In genomic region chrX:55451990-55452824, GRCh38 we compare ENCODE assay signal across 8 cellular contexts. TPM values are rescaled to one million over a fixed set of nuclear protein-coding genes. Genes with fewer than 3 reads are reported as not detected.
DNase-seq lines count a peak whose midpoint lies in the region; ATAC-seq, FAIRE-seq and TF ChIP-seq lines count a peak whose summit lies in the region.

TSS of gene MAGEH1 (plus strand) at chrX:55452127. CDS start at chrX:55452375, 248 bp downstream.

- H3K4ac ChIP-seq in H1 (replicated peaks; ENCODE audit: insufficient read length, low read depth, low read length) (no peak within 1 kb of the TSS), mesenchymal stem cell (ENCODE audit: low read depth in 1 of 2, low read length in 2 of 2) (peak within 1 kb of the TSS in 1 of 2 experiments; percentile 41)

- TF ChIP-seq POLR2A in H1 (IDR thresholded peaks at IDR 0.05; ENCODE audit: control extremely low read depth in 1 of 2, low read depth in 2 of 2, low read length in 2 of 2), result no peak

- no peaks in the 10 kb centered on the region for H3K9me3 Mint-ChIP-seq in activated CD8-positive, alpha-beta memory T cell treated with anti-CD3 and anti-CD28 coated beads, Interleukin-2, amount 10 ng/mL, durations not matched to agents 7 days and 5 days (ENCODE audit: low read depth)

- no peaks in the 10 kb centered on the region for H3K23me2 ChIP-seq in H1 (ENCODE audit: low read depth, low read length)

- H2AFZ ChIP-seq in H1 (ENCODE audit: low read length) (no peak within 1 kb of the TSS), mesenchymal stem cell (ENCODE audit: low read depth, low read length) (peak within 1 kb of the TSS; percentile 14)

- no peak for TF ChIP-seq EP300 in H1 (IDR thresholded peaks at IDR 0.05; ENCODE audit: borderline replicate concordance in 1 of 2, low read depth in 2 of 2, low read length in 2 of 2)

- FAIRE-seq in H1 (lab: Jason Lieb, UNC), result no peak

- H3K56ac ChIP-seq in H1 (replicated peaks; ENCODE audit: insufficient read length, low read depth, low read length), result no peak within 1 kb of the TSS

- H3K79me1 ChIP-seq in H1 (ENCODE audit: low read depth, low read length), result no peaks in the 10 kb centered on the region
- H3K79me1 ChIP-seq in mesenchymal stem cell (replicated peaks; ENCODE audit: low read length, poor library complexity, severe bottlenecking), result no peaks in the 10 kb centered on the region

- H2BK5ac ChIP-seq in H1 (ENCODE audit: low read depth, low read length) (no peak within 1 kb of the TSS), mesenchymal stem cell (ENCODE audit: low read depth, low read length, poor library complexity, severe bottlenecking) (no peak within 1 kb of the TSS)

- H3K14ac ChIP-seq in H1 (ENCODE audit: insufficient read length) (no peak within 1 kb of the TSS), mesenchymal stem cell (ENCODE audit: low read length in 2 of 2) (no peak within 1 kb of the TSS)

- H3K27ac ChIP-seq in H1 (ENCODE audit: low read depth, low read length), result no peak within 1 kb of the TSS
- no peak within 1 kb of the TSS for H3K27ac ChIP-seq in mesenchymal stem cell (ENCODE audit: low read length, poor library complexity, severe bottlenecking)

- H3K9ac ChIP-seq in H1 (replicated peaks in 1 of 4; ENCODE audit: extremely low read depth in 1 of 4, low read depth in 3 of 4, low read length in 3 of 4) (peak within 1 kb of the TSS in 1 of 4 experiments; percentile 60; a peak in 1 of 7 replicates), mesenchymal stem cell (ENCODE audit: low read length) (peak within 1 kb of the TSS; percentile 93)

- ATAC-seq in GM19035 (IDR thresholded peaks at IDR 0.05; ENCODE audit: unreplicated experiment), result peak; percentile 98
- peak; percentile 97 for ATAC-seq in HG03354 (IDR thresholded peaks at IDR 0.05; ENCODE audit: poor library complexity, severe bottlenecking, unreplicated experiment)
- peak; percentile 97 for ATAC-seq in activated CD8-positive, alpha-beta memory T cell treated with anti-CD3 and anti-CD28 coated beads, Interleukin-2, amount 10 ng/mL, durations not matched to agents 7 days and 5 days

- H2BK15ac ChIP-seq in H1 (ENCODE audit: low read length) (no peak within 1 kb of the TSS), mesenchymal stem cell (ENCODE audit: low read depth, poor library complexity, severe bottlenecking) (no peak within 1 kb of the TSS)

- H4K20me1 ChIP-seq in H1 (replicated peaks in 1 of 2; ENCODE audit: control insufficient read depth in 1 of 2, insufficient read depth in 2 of 2, low read length in 2 of 2), result no peaks in the 10 kb centered on the region

- H3K18ac ChIP-seq in H1 (ENCODE audit: extremely low read depth, low read length) (no peak within 1 kb of the TSS), mesenchymal stem cell (ENCODE audit: low read depth in 1 of 2, low read length in 2 of 2) (peak within 1 kb of the TSS in 1 of 2 experiments; percentile 76)

- H3K79me2 ChIP-seq in H1 (ENCODE audit: control insufficient read depth in 1 of 2, insufficient read depth in 2 of 2, low read length in 2 of 2), result no peaks in the 10 kb centered on the region

- peaks cover 12% of the 10 kb centered on the region for H3K4me1 Mint-ChIP-seq in activated CD8-positive, alpha-beta memory T cell treated with anti-CD3 and anti-CD28 coated beads, Interleukin-2, amount 10 ng/mL, durations not matched to agents 7 days and 5 days

- H4K91ac ChIP-seq in H1 (replicated peaks; ENCODE audit: insufficient read length, low read length) (no peak within 1 kb of the TSS), mesenchymal stem cell (ENCODE audit: low read length) (no peak within 1 kb of the TSS)

- TF ChIP-seq RAD21 in H1 (IDR thresholded peaks at IDR 0.05 in 1 of 2, conservative IDR thresholded peaks at IDR 0.05 in 1 of 2; ENCODE audit: low read depth in 2 of 2, low read length in 2 of 2), result no peak

- no peaks in the 10 kb centered on the region for H3K27me3 Mint-ChIP-seq in activated CD8-positive, alpha-beta memory T cell treated with anti-CD3 and anti-CD28 coated beads, Interleukin-2, amount 10 ng/mL, durations not matched to agents 7 days and 5 days

- peak within 1 kb of the TSS; percentile 51 to 72 for H3K4me2 ChIP-seq in H1 (ENCODE audit: insufficient read depth in 1 of 2, low read depth in 2 of 2, low read length in 2 of 2)
- no peak within 1 kb of the TSS for H3K4me2 ChIP-seq in mesenchymal stem cell (ENCODE audit: low read length, poor library complexity, severe bottlenecking)

- H2BK12ac ChIP-seq in H1 (ENCODE audit: low read depth, low read length) (no peak within 1 kb of the TSS), mesenchymal stem cell (ENCODE audit: low read length in 2 of 2) (no peak within 1 kb of the TSS)

- no peak within 1 kb of the TSS for H2BK20ac ChIP-seq in H1 (ENCODE audit: low read length)

- no peak for TF ChIP-seq CTCF in H1 (IDR thresholded peaks at IDR 0.05; ENCODE audit: control extremely low read depth in 1 of 3, insufficient read depth in 1 of 3, low read depth in 1 of 3, low read length in 3 of 3)

- no peaks in the 10 kb centered on the region for H3K36me3 Mint-ChIP-seq in activated CD8-positive, alpha-beta memory T cell treated with anti-CD3 and anti-CD28 coated beads, Interleukin-2, amount 10 ng/mL, durations not matched to agents 7 days and 5 days

- no peak within 1 kb of the TSS for H2AK5ac ChIP-seq in H1 (ENCODE audit: low read depth, low read length)
- no peak within 1 kb of the TSS for H2AK5ac ChIP-seq in mesenchymal stem cell (ENCODE audit: low read length, severe bottlenecking)

- 65% methylated on average over 38 of the region's 42 CpGs; no CpG with 5 or more reads in 1 of the 2 experiments for WGBS in H1 (ENCODE audit: extremely low coverage in 1 of 2, insufficient coverage in 1 of 2, insufficient read length in 1 of 2, insufficient replicate concordance in 2 of 2, low coverage in 1 of 2, low lambda C conversion rate in 2 of 2, missing lambda C conversion rate in 1 of 2), 2 experiments
- WGBS in mesenchymal stem cell, result 7% methylated on average over 40 of the region's 42 CpGs

- no peaks in the 10 kb centered on the region for H3K27me3 ChIP-seq in H1 (replicated peaks in 1 of 4; ENCODE audit: control insufficient read depth in 3 of 4, extremely low read depth in 1 of 4, insufficient read depth in 3 of 4, low read length in 3 of 4)
- peaks cover 0 to 8% of the 10 kb centered on the region in 2 experiments for H3K27me3 ChIP-seq in mesenchymal stem cell (ENCODE audit: control insufficient read depth in 1 of 2, insufficient read depth in 1 of 2, low read length in 2 of 2)

- peak; percentile 40 to 57 for DNase-seq in AML-193 (lab: John Stamatoyannopoulos, UW)
- peak; percentile 83 for DNase-seq in NOMO-1 treated with dmso at 0.1 percent for 144 hours (lab: John Stamatoyannopoulos, UW; ENCODE audit: unreplicated experiment)
- DNase-seq in activated CD8-positive, alpha-beta memory T cell treated with anti-CD3 and anti-CD28 coated beads, Interleukin-2, amount 10 ng/mL, durations not matched to agents 7 days and 5 days, result peak; percentile 88
- DNase-seq in H1 (ENCODE audit: low read depth in 1 of 2, low spot score in 2 of 2), result peak; percentile 15 to 62
- DNase-seq in mesenchymal stem cell, result peak; percentile 76
- peak; percentile 57 for DNase-seq in stimulated activated CD8-positive, alpha-beta memory T cell treated with anti-CD3 and anti-CD28 coated beads, Interleukin-12 subunit alpha, Interleukin-12 subunit beta, amount 100 ng/mL, for 24 hours (ENCODE audit: extremely low read depth)

- peak within 1 kb of the TSS; percentile 92 for H3K4me3 Mint-ChIP-seq in activated CD8-positive, alpha-beta memory T cell treated with anti-CD3 and anti-CD28 coated beads, Interleukin-2, amount 10 ng/mL, durations not matched to agents 7 days and 5 days

- no peak within 1 kb of the TSS for H4K5ac ChIP-seq in H1 (ENCODE audit: insufficient read length, low read depth, low read length)

- H4K8ac ChIP-seq in H1 (ENCODE audit: extremely low read depth, insufficient read depth, low read length) (peak within 1 kb of the TSS; percentile 25; the same call in 1 of the 2 replicates), mesenchymal stem cell (ENCODE audit: low read length) (peak within 1 kb of the TSS; percentile 28)

- H3K9me3 ChIP-seq in H1 (ENCODE audit: insufficient read depth in 2 of 2, low read depth in 1 of 2, low read length in 1 of 2) (no peaks in the 10 kb centered on the region; a peak in 1 of 4 replicates), mesenchymal stem cell (ENCODE audit: control insufficient read depth, low read length) (no peaks in the 10 kb centered on the region)

- peak within 1 kb of the TSS; percentile 91 for H3K27ac Mint-ChIP-seq in activated CD8-positive, alpha-beta memory T cell treated with anti-CD3 and anti-CD28 coated beads, Interleukin-2, amount 10 ng/mL, durations not matched to agents 7 days and 5 days

- H3K23ac ChIP-seq in H1 (ENCODE audit: insufficient read length) (no peak within 1 kb of the TSS), mesenchymal stem cell (ENCODE audit: low read length in 2 of 2) (no peak within 1 kb of the TSS)

- POLR2A ChIA-PET in H1 (lab: Charles Lee; ENCODE audit: partially characterized antibody), result interaction anchor here (0.8 kb wide), 1 partner anchor 452 kb away, joined by 3 read pairs; the partner anchor contains the start of gene APEX2

- CTCF ChIA-PET in activated CD8-positive, alpha-beta memory T cell treated with anti-CD3 and anti-CD28 coated beads, Interleukin-2, amount 10 ng/mL, durations not matched to agents 7 days and 5 days (lab: Charles Lee), result interaction anchor here (0.9 to 1.0 kb wide), 3 partner anchors 36 to 456 kb away, joined by 3 to 4 read pairs (median 3); no protein-coding TSS in a partner anchor
- CTCF ChIA-PET in H1 (lab: Charles Lee; ENCODE audit: partially characterized antibody), result no interaction called here

- H3K36me3 ChIP-seq in H1 (ENCODE audit: control insufficient read depth in 2 of 4, insufficient read depth in 4 of 4, low read length in 3 of 4), result no peaks in the 10 kb centered on the region
- H3K36me3 ChIP-seq in mesenchymal stem cell (ENCODE audit: control insufficient read depth in 1 of 2, insufficient read depth in 2 of 2, low read depth in 1 of 2, low read length in 2 of 2), result no peaks in the 10 kb centered on the region

- no peak within 1 kb of the TSS for H2BK120ac ChIP-seq in H1 (replicated peaks; ENCODE audit: low read depth, low read length)
- H2BK120ac ChIP-seq in mesenchymal stem cell (ENCODE audit: low read depth, low read length), result no peak within 1 kb of the TSS

- peak within 1 kb of the TSS; percentile 40 to 90 (median 53) for H3K4me3 ChIP-seq in H1 (ENCODE audit: extremely low read depth in 1 of 4, insufficient read depth in 2 of 4, low read depth in 3 of 4, low read length in 4 of 4)
- H3K4me3 ChIP-seq in mesenchymal stem cell (ENCODE audit: insufficient read depth in 1 of 2, low read depth in 1 of 2, low read length in 2 of 2), result peak within 1 kb of the TSS in 1 of 2 experiments; percentile 89

- H3K4me1 ChIP-seq in H1 (replicated peaks in 1 of 4; ENCODE audit: control insufficient read depth in 3 of 4, insufficient read depth in 4 of 4, low read length in 3 of 4), result no peaks in the 10 kb centered on the region
- H3K4me1 ChIP-seq in mesenchymal stem cell (ENCODE audit: control insufficient read depth, insufficient read depth, low read depth, low read length), result no peaks in the 10 kb centered on the region

RNA-seq across cellular contexts. Expression of gene MAGEH1, which starts in this region (rescaled TPM):
- total RNA-seq in activated CD8-positive, alpha-beta memory T cell treated with anti-CD3 and anti-CD28 coated beads, Interleukin-2, amount 10 ng/mL, durations not matched to agents 7 days and 5 days, result 10 to 100 TPM; 14.6 to 17.9 TPM
- 11.6 and 13.4 TPM in 2 replicates for total RNA-seq in H1 (2021; fragmentation: NEBNext Ultra II Directional; extraction: Animal tissue kit (Norgen Biotek cat#: 25700))
- polyA plus RNA-seq in H1 (2011; rRNA removed), result 7.8 and 9.4 TPM in 2 replicates
- 10.2 TPM for polyA plus RNA-seq in H1 (2011; cell fraction: cytosol; rRNA removed)
- 5.8 TPM for polyA plus RNA-seq in H1 (2011; cell fraction: nucleus; rRNA removed)
- 3.6 to 8.5 TPM (median 5.9 TPM) in 4 replicates for polyA plus RNA-seq in H1 (2012, experiment 1 of 2)
- polyA plus RNA-seq in H1 (2012, experiment 2 of 2), result 2.5 TPM
- polyA plus RNA-seq in H1 (2013, experiment 1 of 2), result 17.6 TPM
- polyA plus RNA-seq in H1 (2013, experiment 2 of 2), result 21.6 TPM
- polyA minus RNA-seq in H1 (2011; rRNA and poly(A)+ RNA removed), result 3.0 and 5.1 TPM in 2 replicates
- polyA minus RNA-seq in H1 (2011; cell fraction: cytosol; rRNA and poly(A)+ RNA removed), result 1.5 TPM
- polyA minus RNA-seq in H1 (2011; cell fraction: nucleus; rRNA and poly(A)+ RNA removed), result 2.3 TPM
- polyA plus RNA-seq in mesenchymal stem cell (2013, experiment 1 of 2), result 21.9 TPM
- polyA plus RNA-seq in mesenchymal stem cell (2013, experiment 2 of 2), result 22.6 TPM
